In genomic region chr17:75270218-75270965, GRCh38 we compare ENCODE assay signal across 1 cellular context.
TF ChIP-seq lines count a peak whose summit lies in the region.

No MANE protein-coding gene starts in this region.

TF ChIP-seq in HepG2, 621 proteins besides CTCF, POLR2A, EP300 and RAD21 (continued from another document and continues in another):
- TF ChIP-seq ZNF367 (CRISPR knock-in tag; IDR thresholded peaks at IDR 0.05; ENCODE audit: borderline replicate concordance), result peak; percentile 65; the same call in 1 of the 2 replicates
- TF ChIP-seq DDIT3 (CRISPR knock-in tag; IDR thresholded peaks at IDR 0.05), result no peak
- TF ChIP-seq ZNF124 (CRISPR knock-in tag; IDR thresholded peaks at IDR 0.05), result 0 out of 2 replicates have a peak, but pooled peaks have one; percentile 44
- TF ChIP-seq CEBPZ (IDR thresholded peaks at IDR 0.05; ENCODE audit: low read length), result no peak
- no peak; the same call in none of the 2 replicates for TF ChIP-seq ZNF280D (CRISPR knock-in tag; IDR thresholded peaks at IDR 0.05)
- TF ChIP-seq KLF15 (CRISPR knock-in tag; IDR thresholded peaks at IDR 0.05; ENCODE audit: borderline replicate concordance), result no peak
- TF ChIP-seq STAT5B (CRISPR knock-in tag; IDR thresholded peaks at IDR 0.05), result 0 out of 2 replicates have a peak, but pooled peaks have one; percentile 60
- TF ChIP-seq ZNF672 (CRISPR knock-in tag; IDR thresholded peaks at IDR 0.05), result no peak
- TF ChIP-seq TFDP2 (CRISPR knock-in tag; IDR thresholded peaks at IDR 0.05), result peak; percentile 58
- peak; percentile 33; the same call in 1 of the 2 replicates for TF ChIP-seq ZNF543 (CRISPR knock-in tag; IDR thresholded peaks at IDR 0.05)
- peak; percentile 90 for TF ChIP-seq ZNF605 (CRISPR knock-in tag; IDR thresholded peaks at IDR 0.05)
- peak; percentile 66; the same call in 1 of the 2 replicates for TF ChIP-seq MTA1 (CRISPR knock-in tag; IDR thresholded peaks at IDR 0.05; ENCODE audit: borderline replicate concordance)
- no peak for TF ChIP-seq CREBL2 (CRISPR knock-in tag; IDR thresholded peaks at IDR 0.05; ENCODE audit: borderline replicate concordance)
- TF ChIP-seq GATAD2A (CRISPR knock-in tag; IDR thresholded peaks at IDR 0.05), result peak; percentile 73
- peak; percentile 19; the same call in 1 of the 2 replicates for TF ChIP-seq DZIP1 (CRISPR knock-in tag; IDR thresholded peaks at IDR 0.05)
- TF ChIP-seq ZNF556 (CRISPR knock-in tag; IDR thresholded peaks at IDR 0.05; ENCODE audit: borderline replicate concordance), result no peak
- no peak for TF ChIP-seq GRHL1 (CRISPR knock-in tag; conservative IDR thresholded peaks at IDR 0.05)
- no peak for TF ChIP-seq JARID2 (CRISPR knock-in tag; IDR thresholded peaks at IDR 0.05; ENCODE audit: insufficient replicate concordance)
- peak; percentile 47 for TF ChIP-seq ZFY (CRISPR knock-in tag; IDR thresholded peaks at IDR 0.05)
- peak; percentile 76 for TF ChIP-seq SKI (IDR thresholded peaks at IDR 0.05; ENCODE audit: partially characterized antibody)
- TF ChIP-seq ARHGAP35 (CRISPR knock-in tag; IDR thresholded peaks at IDR 0.05; ENCODE audit: borderline replicate concordance), result 0 out of 2 replicates have a peak, but pooled peaks have one; percentile 31
- no peak for TF ChIP-seq ZFP62 (CRISPR knock-in tag; IDR thresholded peaks at IDR 0.05)
- 0 out of 2 replicates have a peak, but pooled peaks have one; percentile 49 for TF ChIP-seq MXD3 (CRISPR knock-in tag; IDR thresholded peaks at IDR 0.05)
- TF ChIP-seq ZNF333 (CRISPR knock-in tag; IDR thresholded peaks at IDR 0.05; ENCODE audit: borderline replicate concordance), result peak; percentile 10; the same call in 1 of the 2 replicates
- peak; percentile 70 for TF ChIP-seq KMT2A (CRISPR knock-in tag; IDR thresholded peaks at IDR 0.05)
- no peak for TF ChIP-seq POGZ (CRISPR knock-in tag; IDR thresholded peaks at IDR 0.05)
- TF ChIP-seq ZIK1 (CRISPR knock-in tag; IDR thresholded peaks at IDR 0.05; ENCODE audit: borderline replicate concordance, low read depth), result no peak
- peak; percentile 78 for TF ChIP-seq GATAD1 (CRISPR knock-in tag; IDR thresholded peaks at IDR 0.05)
- no peak for TF ChIP-seq ZNF552 (CRISPR knock-in tag; IDR thresholded peaks at IDR 0.05; ENCODE audit: borderline replicate concordance)
- TF ChIP-seq ZNF883 (CRISPR knock-in tag; IDR thresholded peaks at IDR 0.05; ENCODE audit: not compliant biosample characterization), result peak; percentile 26
- peak; percentile 51 for TF ChIP-seq ZNF501 (CRISPR knock-in tag; IDR thresholded peaks at IDR 0.05)
- peak; percentile 96 for TF ChIP-seq ZNF335 (CRISPR knock-in tag; IDR thresholded peaks at IDR 0.05)
- TF ChIP-seq NFAT5 (CRISPR knock-in tag; IDR thresholded peaks at IDR 0.05), result no peak
- no peak for TF ChIP-seq FOXO1 (CRISPR knock-in tag; IDR thresholded peaks at IDR 0.05)
- TF ChIP-seq FOXM1 (CRISPR knock-in tag; IDR thresholded peaks at IDR 0.05), result no peak
- TF ChIP-seq ZNF10 (CRISPR knock-in tag; IDR thresholded peaks at IDR 0.05; ENCODE audit: borderline replicate concordance, low read depth), result no peak
- TF ChIP-seq ZFYVE20 (CRISPR knock-in tag; IDR thresholded peaks at IDR 0.05; ENCODE audit: borderline replicate concordance, low read depth), result no peak; the same call in 1 of the 2 replicates
- TF ChIP-seq LRRFIP1 (CRISPR knock-in tag; conservative IDR thresholded peaks at IDR 0.05), result no peak
- TF ChIP-seq ZMYM3 (CRISPR knock-in tag; IDR thresholded peaks at IDR 0.05), result peak; percentile 72
- TF ChIP-seq CBX1 (IDR thresholded peaks at IDR 0.05; ENCODE audit: low read depth), result peak; percentile 56
